5 cellular contexts compared by ENCODE assay signal in genomic region chr7:104937489-104937888, GRCh38.
DNase-seq lines count a peak whose midpoint lies in the region; ATAC-seq, FAIRE-seq and TF ChIP-seq lines count a peak whose summit lies in the region.
"Not testable (repeated sequence)": the region's sequence is repeated elsewhere in the genome, so short reads cannot be mapped to it uniquely, and the experiment has no call there.

No MANE protein-coding gene starts in this region.

- peaks cover 11% of the 10 kb centered on the region for H3K27me3 Mint-ChIP-seq in endothelial cell (ENCODE audit: unreplicated experiment)

- not testable (repeated sequence) for TF ChIP-seq RAD21 in K562 (CRISPR knock-in tag; conservative IDR thresholded peaks at IDR 0.05 in 1 of 2, IDR thresholded peaks at IDR 0.05 in 1 of 2)

- TF ChIP-seq CTCF in HEK293 (tag by site-specific recombination; IDR thresholded peaks at IDR 0.05); K562 (IDR thresholded peaks at IDR 0.05 in 2 of 3, conservative IDR thresholded peaks at IDR 0.05 in 1 of 3; ENCODE audit: insufficient read depth in 2 of 3, low read depth in 1 of 3, low read length in 3 of 3); endothelial cell (IDR thresholded peaks at IDR 0.05; ENCODE audit: unreplicated experiment): not testable (repeated sequence)

- H3K4me2 ChIP-seq in BLaER1; K562 (ENCODE audit: insufficient read depth, low read length): not testable (repeated sequence)

- in situ Hi-C loops in K562 (cut with MboI) = not testable (repeated sequence)

- not testable (repeated sequence) for FAIRE-seq in K562 (lab: Jason Lieb, UNC)

- H3K4me1 ChIP-seq in BLaER1 = peaks cover 86% of the 10 kb centered on the region
- H3K4me1 ChIP-seq in HEK293 (ENCODE audit: control insufficient read depth, insufficient read depth, low read length); K562 (replicated peaks in 1 of 2; ENCODE audit: control insufficient read depth in 2 of 2, insufficient read depth in 2 of 2, low read length in 2 of 2): not testable (repeated sequence)

- not testable (repeated sequence) for H3K36me3 Mint-ChIP-seq in endothelial cell (ENCODE audit: low read depth, unreplicated experiment)

- not testable (repeated sequence) for H3K79me2 ChIP-seq in K562 (ENCODE audit: control insufficient read depth, insufficient read depth, low read length)

- H3K4me3 ChIP-seq in BLaER1; HEK293 (ENCODE audit: low read depth, low read length); K562: not testable (repeated sequence)

- WGBS in K562 (ENCODE audit: insufficient coverage, low coverage, missing lambda C conversion rate) = 38% methylated on average over 6 of the region's 6 CpGs

- H3K4me1 Mint-ChIP-seq in endothelial cell (ENCODE audit: unreplicated experiment) = not testable (repeated sequence)

- not testable (repeated sequence) for ATAC-seq in SK-N-SH treated with all-trans-retinoic acid at 6 μM for 48 hours, K562

- peaks cover 13% of the 10 kb centered on the region; the same call in 1 of the 2 replicates for H4K20me1 ChIP-seq in BLaER1
- H4K20me1 ChIP-seq in K562 (replicated peaks; ENCODE audit: control insufficient read depth, insufficient read depth, low read length) = not testable (repeated sequence)

- not testable (repeated sequence) for H3K36me3 ChIP-seq in BLaER1; HEK293 (ENCODE audit: control insufficient read depth in 2 of 2, insufficient read depth in 1 of 2, low read length in 2 of 2); K562 (ENCODE audit: control insufficient read depth, insufficient read depth, low read length)

- peak overlapping the region; percentile 49 for H3K27ac Mint-ChIP-seq in endothelial cell (ENCODE audit: unreplicated experiment)

- TF ChIP-seq EP300 in K562 (IDR thresholded peaks at IDR 0.05; ENCODE audit: low read length) = not testable (repeated sequence)

- not testable (repeated sequence) for H3K9me1 ChIP-seq in K562 (ENCODE audit: control insufficient read depth, insufficient read depth, low read length)

- H3K27me3 ChIP-seq in BLaER1 = not testable (repeated sequence)
- H3K27me3 ChIP-seq in K562 (ENCODE audit: control insufficient read depth in 2 of 2, insufficient read depth in 2 of 2, low read length in 2 of 2) = peaks cover 10 to 24% of the 10 kb centered on the region in 2 experiments; a peak in 4 of 5 replicates

- not testable (repeated sequence) for H3K9me3 Mint-ChIP-seq in endothelial cell (ENCODE audit: unreplicated experiment)

- CTCF ChIA-PET in HEK293 (lab: Yijun Ruan, JAX) (interaction anchor here (0.6 kb wide), 1 partner anchor 485 kb away, joined by 3 read pairs; no protein-coding TSS in a partner anchor), K562 (lab: Yijun Ruan, JAX; ENCODE audit: low intra/inter-chr PET ratio) (interaction anchor here (0.6 kb wide), 1 partner anchor 501 kb away, joined by 3 read pairs; no protein-coding TSS in a partner anchor)

- peak overlapping the region; percentile 91 for H3K27ac ChIP-seq in BLaER1
- not testable (repeated sequence) for H3K27ac ChIP-seq in HEK293 (ENCODE audit: extremely low read depth, low read depth, low read length); K562 (ENCODE audit: extremely low read depth, low read depth, low read length)

- not testable (repeated sequence) for H3K4me3 Mint-ChIP-seq in endothelial cell (ENCODE audit: unreplicated experiment)

- not testable (repeated sequence) for DNase-seq in K562 (ENCODE audit: extremely low read depth in 1 of 4, low spot score in 3 of 4); endothelial cell (ENCODE audit: low spot score)

- H3K9ac ChIP-seq in BLaER1; K562 (ENCODE audit: insufficient read depth in 1 of 2, low read depth in 2 of 2, low read length in 2 of 2): not testable (repeated sequence)

- not testable (repeated sequence) for TF ChIP-seq POLR2A in K562 (conservative IDR thresholded peaks at IDR 0.05)

- POLR2A ChIA-PET in HEK293 (lab: Yijun Ruan, JAX); K562 (lab: Yijun Ruan, JAX): not testable (repeated sequence)

- BruUV-seq in K562 (replicated peaks; lab: Mats Ljungman, UMichigan) = not testable (repeated sequence)

- intact Hi-C loops in K562 (cut with micrococcal nuclease) = not testable (repeated sequence)

- peaks cover 18% of the 10 kb centered on the region for H3K9me3 ChIP-seq in BLaER1
- H3K9me3 ChIP-seq in HEK293 (ENCODE audit: control insufficient read depth, insufficient read depth, low read depth, low read length); K562 (replicated peaks; ENCODE audit: control insufficient read depth, insufficient read depth, low read depth, low read length): not testable (repeated sequence)

- not testable (repeated sequence) for H2AFZ ChIP-seq in K562 (ENCODE audit: low read depth, low read length)

TF ChIP-seq in HEK293, 187 proteins besides CTCF, POLR2A, EP300 and RAD21:
- TF ChIP-seq ZNF580 (tag by site-specific recombination; IDR thresholded peaks at IDR 0.05) (0 out of 2 replicates have a peak, but pooled peaks have one; percentile 38), ZNF146 (tag by site-specific recombination; IDR thresholded peaks at IDR 0.05) (peak; percentile 91)

TF ChIP-seq in SK-N-SH treated with all-trans-retinoic acid at 6 μM for 48 hours, 23 proteins besides CTCF, POLR2A, EP300 and RAD21:
- TF ChIP-seq ZNF8 (CRISPR knock-in tag; IDR thresholded peaks at IDR 0.05) = peak; percentile 89

TF ChIP-seq in K562, 482 proteins besides CTCF, POLR2A, EP300 and RAD21:
- TF ChIP-seq ZNF146 (CRISPR knock-in tag; IDR thresholded peaks at IDR 0.05; ENCODE audit: unreplicated experiment) (peak; percentile 96), BCOR (IDR thresholded peaks at IDR 0.05) (0 out of 2 replicates have a peak, but pooled peaks have one; percentile 33), KDM1A (IDR thresholded peaks at IDR 0.05) (peak in 1 of 2 experiments; percentile 32; a peak in 1 of 4 replicates), RBM25 (IDR thresholded peaks at IDR 0.05; ENCODE audit: low read depth, low read length, severe bottlenecking) (peak; percentile 37)
